Comparison of ENCODE assay signal across 10 cellular contexts in genomic region chr7:105838273-105839141, GRCh38. TPM values are rescaled to one million over a fixed set of nuclear protein-coding genes. Genes with fewer than 3 reads are reported as not detected.
DNase-seq lines count a peak whose midpoint lies in the region; ATAC-seq and TF ChIP-seq lines count a peak whose summit lies in the region.
"Had no signal": no experiment of that assay in that cellular context is flagged by ENCODE, and none has a peak within 500 bp of the region (broad histone marks: within the 10 kb centered on the region; RNA-seq: fewer than 3 reads in every experiment).

No MANE protein-coding gene starts in this region.

- no peak for ATAC-seq in HG03520 (IDR thresholded peaks at IDR 0.05; ENCODE audit: unreplicated experiment)
- no peak for ATAC-seq in HG03139 (IDR thresholded peaks at IDR 0.05; ENCODE audit: unreplicated experiment)
- no peak for ATAC-seq in HG03025 (IDR thresholded peaks at IDR 0.05; ENCODE audit: low FRiP score, unreplicated experiment)

- H3K4me3 ChIP-seq in AG04450 (ENCODE audit: low read depth, low read length) = no peak overlapping the region
- H3K4me3 ChIP-seq: BLaER1 treated with 17β-estradiol and CSF1 and Interleukin-3, amounts not matched to agents 10 nM and 100 nM had no signal

- DNase-seq in AG04450 (ENCODE audit: low read depth, low spot score) = peak; percentile 26
- DNase-seq in NCI-H1105 treated with DMSO at 0.1 percent for 48 hours (lab: John Stamatoyannopoulos, UW) = peak; percentile 95
- DNase-seq in astrocyte of the hippocampus (ENCODE audit: low read depth, low spot score) = peak; percentile 74
- peak; percentile 56 for DNase-seq in kidney tubule cell (ENCODE audit: low spot score)
- DNase-seq in stimulated activated CD4-positive, alpha-beta T cell treated with anti-CD3 and anti-CD28 coated beads, Interleukin-1b, Interleukin-23, amount 100 ng/mL, for 48 hours = no peak
- DNase-seq: stimulated activated CD4-positive, alpha-beta T cell treated with anti-CD3 and anti-CD28 coated beads, Interleukin-2, amount 100 ng/mL, for 48 hours had no signal

- no peak for TF ChIP-seq CTCF in AG04450 (IDR thresholded peaks at IDR 0.05; ENCODE audit: low read depth, low read length)

- H3K27me3 ChIP-seq in AG04450 (ENCODE audit: control insufficient read depth, insufficient read depth, low read length) = no peaks in the 10 kb centered on the region
- H3K27me3 ChIP-seq: BLaER1 treated with 17β-estradiol and CSF1 and Interleukin-3, amounts not matched to agents 10 nM and 100 nM had no signal

- CTCF ChIA-PET in AG04450 (lab: Charles Lee) = interaction anchor here (1.7 kb wide), 1 partner anchor 11 kb away, joined by 3 read pairs; no protein-coding TSS in a partner anchor

- POLR2A ChIA-PET in AG04450 (lab: Yijun Ruan, JAX) = interaction anchor here (0.5 to 0.7 kb wide), 2 partner anchors 75 to 509 kb away, joined by 3 read pairs; no protein-coding TSS in a partner anchor

- no peaks in the 10 kb centered on the region for H3K9me3 ChIP-seq in AG04450 (ENCODE audit: control insufficient read depth, insufficient read depth, low read length)

- H3K27ac ChIP-seq in AG04450 (ENCODE audit: low read depth, low read length) = peak overlapping the region; percentile 57
- H3K27ac ChIP-seq: BLaER1 treated with 17β-estradiol and CSF1 and Interleukin-3, amounts not matched to agents 10 nM and 100 nM had no signal

RNA-seq across cellular contexts. Expression of gene ATXN7L1, which starts 37.9 kb away (rescaled TPM):
- polyA plus RNA-seq in AG04450 (2011; rRNA removed) = 5.0 and 5.5 TPM in 2 replicates
- polyA minus RNA-seq in AG04450 (2011; rRNA and poly(A)+ RNA removed) = 9.9 and 10.3 TPM in 2 replicates
